Comparison of ENCODE assay signal across 1 cellular context in genomic region chr20:36183155-36183944, GRCh38.
TF ChIP-seq lines count a peak whose summit lies in the region.

No MANE protein-coding gene starts in this region.

TF ChIP-seq in HepG2, 621 proteins besides CTCF, POLR2A, EP300 and RAD21 (continued from another document and continues in another):
- peak; percentile 62; the same call in 1 of the 2 replicates for TF ChIP-seq NFYB (CRISPR knock-in tag; IDR thresholded peaks at IDR 0.05)
- TF ChIP-seq ZNF572 (CRISPR knock-in tag; IDR thresholded peaks at IDR 0.05), result peak; percentile 97
- TF ChIP-seq NR3C1 (CRISPR knock-in tag; IDR thresholded peaks at IDR 0.05), result no peak
- no peak; the same call in 1 of the 2 replicates for TF ChIP-seq TMF1 (CRISPR knock-in tag; IDR thresholded peaks at IDR 0.05; ENCODE audit: low read depth)
- TF ChIP-seq ARNT2 (CRISPR knock-in tag; IDR thresholded peaks at IDR 0.05; ENCODE audit: low read depth), result peak; percentile 70
- no peak for TF ChIP-seq GTF3A (CRISPR knock-in tag; conservative IDR thresholded peaks at IDR 0.05)
- peak; percentile 91 for TF ChIP-seq IRF2 (CRISPR knock-in tag; IDR thresholded peaks at IDR 0.05)
- no peak for TF ChIP-seq RFX1 (IDR thresholded peaks at IDR 0.05)
- TF ChIP-seq ZNF496 (CRISPR knock-in tag; IDR thresholded peaks at IDR 0.05; ENCODE audit: insufficient replicate concordance), result no peak
- TF ChIP-seq SP140L (CRISPR knock-in tag; IDR thresholded peaks at IDR 0.05; ENCODE audit: borderline replicate concordance), result peak; percentile 46; the same call in 1 of the 2 replicates
- TF ChIP-seq ZNF841 (CRISPR knock-in tag; IDR thresholded peaks at IDR 0.05; ENCODE audit: borderline replicate concordance), result no peak
- peak; percentile 80 for TF ChIP-seq MIER2 (CRISPR knock-in tag; IDR thresholded peaks at IDR 0.05)
- TF ChIP-seq MIER3 (CRISPR knock-in tag; IDR thresholded peaks at IDR 0.05; ENCODE audit: borderline replicate concordance), result peak; percentile 94; the same call in 1 of the 2 replicates
- peak; percentile 84 for TF ChIP-seq ZGPAT (CRISPR knock-in tag; IDR thresholded peaks at IDR 0.05)
- peak; percentile 48 for TF ChIP-seq TEAD3 (CRISPR knock-in tag; optimal IDR thresholded peaks at IDR 0.05; ENCODE audit: borderline replicate concordance)
- TF ChIP-seq STAT5B (CRISPR knock-in tag; IDR thresholded peaks at IDR 0.05), result 0 out of 2 replicates have a peak, but pooled peaks have one; percentile 29
- peak; percentile 71; the same call in 1 of the 2 replicates for TF ChIP-seq HINFP (CRISPR knock-in tag; IDR thresholded peaks at IDR 0.05; ENCODE audit: low read depth)
- no peak for TF ChIP-seq MATR3 (CRISPR knock-in tag; IDR thresholded peaks at IDR 0.05)
- peak; percentile 76 for TF ChIP-seq IKZF4 (CRISPR knock-in tag; IDR thresholded peaks at IDR 0.05; ENCODE audit: borderline replicate concordance, low read depth, not compliant biosample characterization)
- TF ChIP-seq ZNF670 (CRISPR knock-in tag; IDR thresholded peaks at IDR 0.05; ENCODE audit: borderline replicate concordance), result peak; percentile 99
- peak; percentile 81; the same call in 1 of the 2 replicates for TF ChIP-seq IKZF5 (CRISPR knock-in tag; IDR thresholded peaks at IDR 0.05)
- 0 out of 2 replicates have a peak, but pooled peaks have one; percentile 34 for TF ChIP-seq FOXC1 (CRISPR knock-in tag; IDR thresholded peaks at IDR 0.05; ENCODE audit: borderline replicate concordance)
- TF ChIP-seq TARDBP (CRISPR knock-in tag; IDR thresholded peaks at IDR 0.05), result peak; percentile 97
- peak; percentile 90 for TF ChIP-seq JARID2 (CRISPR knock-in tag; IDR thresholded peaks at IDR 0.05; ENCODE audit: insufficient replicate concordance)
- TF ChIP-seq CC2D1A (CRISPR knock-in tag; IDR thresholded peaks at IDR 0.05), result no peak
- TF ChIP-seq ARHGAP35 (CRISPR knock-in tag; IDR thresholded peaks at IDR 0.05; ENCODE audit: borderline replicate concordance), result no peak
- TF ChIP-seq ZNF704 (CRISPR knock-in tag; IDR thresholded peaks at IDR 0.05; ENCODE audit: borderline replicate concordance), result no peak
- peak; percentile 51 for TF ChIP-seq SMC3 (IDR thresholded peaks at IDR 0.05; ENCODE audit: low read length)
- TF ChIP-seq HOXA9 (CRISPR knock-in tag; IDR thresholded peaks at IDR 0.05; ENCODE audit: borderline replicate concordance), result no peak
- TF ChIP-seq ZNF598 (CRISPR knock-in tag; IDR thresholded peaks at IDR 0.05; ENCODE audit: borderline replicate concordance), result peak; percentile 81; the same call in 1 of the 2 replicates
- peak; percentile 7; the same call in 1 of the 2 replicates for TF ChIP-seq ZNF576 (CRISPR knock-in tag; IDR thresholded peaks at IDR 0.05)
- TF ChIP-seq ZNF800 (CRISPR knock-in tag; IDR thresholded peaks at IDR 0.05), result peak; percentile 58; the same call in 1 of the 2 replicates
- TF ChIP-seq DMTF1 (CRISPR knock-in tag; IDR thresholded peaks at IDR 0.05), result peak; percentile 79; the same call in 1 of the 2 replicates
- peak; percentile 63 for TF ChIP-seq ZFP91 (CRISPR knock-in tag; IDR thresholded peaks at IDR 0.05; ENCODE audit: borderline replicate concordance)
- no peak for TF ChIP-seq ZFYVE20 (CRISPR knock-in tag; IDR thresholded peaks at IDR 0.05; ENCODE audit: borderline replicate concordance, low read depth)
- TF ChIP-seq ZNF101 (CRISPR knock-in tag; IDR thresholded peaks at IDR 0.05; ENCODE audit: borderline replicate concordance, low read depth), result no peak
- no peak for TF ChIP-seq ISX (CRISPR knock-in tag; conservative IDR thresholded peaks at IDR 0.05)
- TF ChIP-seq WIZ (CRISPR knock-in tag; IDR thresholded peaks at IDR 0.05), result no peak
- peak; percentile 88 for TF ChIP-seq CREM (IDR thresholded peaks at IDR 0.05)
- no peak for TF ChIP-seq CREM (CRISPR knock-in tag; IDR thresholded peaks at IDR 0.05)
- no peak for TF ChIP-seq ZNF850 (CRISPR knock-in tag; conservative IDR thresholded peaks at IDR 0.05)
- TF ChIP-seq HIC2 (CRISPR knock-in tag; IDR thresholded peaks at IDR 0.05; ENCODE audit: low read depth), result no peak
- TF ChIP-seq ZNF609 (CRISPR knock-in tag; IDR thresholded peaks at IDR 0.05; ENCODE audit: borderline replicate concordance), result peak; percentile 88
- peak; percentile 33; the same call in 1 of the 2 replicates for TF ChIP-seq ZNF510 (CRISPR knock-in tag; IDR thresholded peaks at IDR 0.05; ENCODE audit: low read depth)
- peak; percentile 72; the same call in 1 of the 2 replicates for TF ChIP-seq BORCS8-MEF2B (CRISPR knock-in tag; IDR thresholded peaks at IDR 0.05)
